Comparison of ENCODE assay signal across 9 cellular contexts in genomic region chr1:52659356-52659755, GRCh38. TPM values are rescaled to one million over a fixed set of nuclear protein-coding genes. Genes with fewer than 3 reads are reported as not detected.
DNase-seq lines count a peak whose midpoint lies in the region; ATAC-seq lines count a peak whose summit lies in the region.
"Had no signal": no experiment of that assay in that cellular context is flagged by ENCODE, and none has a peak within 500 bp of the region (broad histone marks: within the 10 kb centered on the region; RNA-seq: fewer than 3 reads in every experiment).

No MANE protein-coding gene starts in this region.

- POLR2A ChIA-PET in activated CD4-positive, alpha-beta T cell treated with anti-CD3 and anti-CD28 coated beads, Interleukin-2, amount 10 ng/mL, durations not matched to agents 7 days and 5 days (lab: Charles Lee): interaction anchor here (0.5 to 1.2 kb wide), 2 partner anchors 106 to 294 kb away, joined by 3 read pairs; partner anchors contain the start of gene TUT4

- H3K9me3 ChIP-seq in right cardiac atrium (ENCODE audit: control insufficient read depth, low read length): no peaks in the 10 kb centered on the region

- peaks cover 21% of the 10 kb centered on the region for H3K4me1 Mint-ChIP-seq in activated CD4-positive, alpha-beta T cell treated with anti-CD3 and anti-CD28 coated beads, Interleukin-2, amount 10 ng/mL, durations not matched to agents 24 days and 14 days
- peaks cover 22% of the 10 kb centered on the region for H3K4me1 Mint-ChIP-seq in activated CD4-positive, alpha-beta T cell treated with anti-CD3 and anti-CD28 coated beads, Interleukin-2, amount 10 ng/mL, durations not matched to agents 7 days and 5 days
- peaks cover 31% of the 10 kb centered on the region for H3K4me1 Mint-ChIP-seq in activated T-helper 1 cell treated with anti-CD3 and anti-CD28 coated beads, Interleukin-12 subunit alpha, Interleukin-12 subunit beta, Interleukin-2, Interleukin-4 antibody, amounts not matched to agents 30 ng/mL and 10 ng/mL and 1 ng/mL, durations not matched to agents 14 hours and 24 hours and 36 hours (ENCODE audit: low read depth)

- no peak overlapping the region for H3K4me3 ChIP-seq in right cardiac atrium (ENCODE audit: low read length)

- 96% methylated on average over 3 of the region's 3 CpGs for WGBS in right cardiac atrium

- H3K36me3 Mint-ChIP-seq in activated CD4-positive, alpha-beta T cell treated with anti-CD3 and anti-CD28 coated beads, Interleukin-2, amount 10 ng/mL, durations not matched to agents 24 days and 14 days (ENCODE audit: low read depth): peaks cover 5% of the 10 kb centered on the region
- H3K36me3 Mint-ChIP-seq in activated CD4-positive, alpha-beta T cell treated with anti-CD3 and anti-CD28 coated beads, Interleukin-2, amount 10 ng/mL, durations not matched to agents 7 days and 5 days (ENCODE audit: low read depth): peaks cover 6% of the 10 kb centered on the region
- peaks cover 14% of the 10 kb centered on the region for H3K36me3 Mint-ChIP-seq in activated T-helper 1 cell treated with anti-CD3 and anti-CD28 coated beads, Interleukin-12 subunit alpha, Interleukin-12 subunit beta, Interleukin-2, Interleukin-4 antibody, amounts not matched to agents 30 ng/mL and 10 ng/mL and 1 ng/mL, durations not matched to agents 14 hours and 24 hours and 36 hours (ENCODE audit: low read depth)

- H3K27ac Mint-ChIP-seq in activated CD4-positive, alpha-beta T cell treated with anti-CD3 and anti-CD28 coated beads, Interleukin-2, amount 10 ng/mL, durations not matched to agents 24 days and 14 days: peak overlapping the region; percentile 88
- H3K27ac Mint-ChIP-seq in activated CD4-positive, alpha-beta T cell treated with anti-CD3 and anti-CD28 coated beads, Interleukin-2, amount 10 ng/mL, durations not matched to agents 7 days and 5 days: no peak overlapping the region
- peak overlapping the region; percentile 90 for H3K27ac Mint-ChIP-seq in activated T-helper 1 cell treated with anti-CD3 and anti-CD28 coated beads, Interleukin-12 subunit alpha, Interleukin-12 subunit beta, Interleukin-2, Interleukin-4 antibody, amounts not matched to agents 30 ng/mL and 10 ng/mL and 1 ng/mL, durations not matched to agents 14 hours and 24 hours and 36 hours
- H3K27ac Mint-ChIP-seq: progenitor cell of endocrine pancreas had no signal

- peaks cover 3% of the 10 kb centered on the region for H3K4me1 ChIP-seq in right cardiac atrium (ENCODE audit: control insufficient read depth, insufficient read depth, low read length)

- CTCF ChIA-PET in activated CD4-positive, alpha-beta T cell treated with anti-CD3 and anti-CD28 coated beads, Interleukin-2, amount 10 ng/mL, durations not matched to agents 7 days and 5 days (lab: Charles Lee): interaction anchor here (0.5 to 3.0 kb wide), 7 partner anchors 9 to 235 kb away, joined by 3 to 12 read pairs (median 5); no protein-coding TSS in a partner anchor

- no peaks in the 10 kb centered on the region for H3K27me3 ChIP-seq in right cardiac atrium (ENCODE audit: control insufficient read depth, insufficient read depth)

- ATAC-seq in HG03103 (IDR thresholded peaks at IDR 0.05; ENCODE audit: low read depth, unreplicated experiment) (peak; percentile 74), right cardiac atrium (no peak)

- H3K9me3 Mint-ChIP-seq in activated CD4-positive, alpha-beta T cell treated with anti-CD3 and anti-CD28 coated beads, Interleukin-2, amount 10 ng/mL, durations not matched to agents 24 days and 14 days: no peaks in the 10 kb centered on the region
- no peaks in the 10 kb centered on the region for H3K9me3 Mint-ChIP-seq in activated CD4-positive, alpha-beta T cell treated with anti-CD3 and anti-CD28 coated beads, Interleukin-2, amount 10 ng/mL, durations not matched to agents 7 days and 5 days
- H3K9me3 Mint-ChIP-seq in activated T-helper 1 cell treated with anti-CD3 and anti-CD28 coated beads, Interleukin-12 subunit alpha, Interleukin-12 subunit beta, Interleukin-2, Interleukin-4 antibody, amounts not matched to agents 30 ng/mL and 10 ng/mL and 1 ng/mL, durations not matched to agents 14 hours and 24 hours and 36 hours: no peaks in the 10 kb centered on the region

- no peaks in the 10 kb centered on the region for H3K27me3 Mint-ChIP-seq in activated CD4-positive, alpha-beta T cell treated with anti-CD3 and anti-CD28 coated beads, Interleukin-2, amount 10 ng/mL, durations not matched to agents 24 days and 14 days
- H3K27me3 Mint-ChIP-seq in activated CD4-positive, alpha-beta T cell treated with anti-CD3 and anti-CD28 coated beads, Interleukin-2, amount 10 ng/mL, durations not matched to agents 7 days and 5 days: no peaks in the 10 kb centered on the region
- H3K27me3 Mint-ChIP-seq in activated T-helper 1 cell treated with anti-CD3 and anti-CD28 coated beads, Interleukin-12 subunit alpha, Interleukin-12 subunit beta, Interleukin-2, Interleukin-4 antibody, amounts not matched to agents 30 ng/mL and 10 ng/mL and 1 ng/mL, durations not matched to agents 14 hours and 24 hours and 36 hours (ENCODE audit: insufficient read depth): no peaks in the 10 kb centered on the region
- H3K27me3 Mint-ChIP-seq: progenitor cell of endocrine pancreas had no signal

- H3K4me3 Mint-ChIP-seq in activated CD4-positive, alpha-beta T cell treated with anti-CD3 and anti-CD28 coated beads, Interleukin-2, amount 10 ng/mL, durations not matched to agents 24 days and 14 days: no peak overlapping the region
- H3K4me3 Mint-ChIP-seq in activated CD4-positive, alpha-beta T cell treated with anti-CD3 and anti-CD28 coated beads, Interleukin-2, amount 10 ng/mL, durations not matched to agents 7 days and 5 days: no peak overlapping the region
- H3K4me3 Mint-ChIP-seq in activated T-helper 1 cell treated with anti-CD3 and anti-CD28 coated beads, Interleukin-12 subunit alpha, Interleukin-12 subunit beta, Interleukin-2, Interleukin-4 antibody, amounts not matched to agents 30 ng/mL and 10 ng/mL and 1 ng/mL, durations not matched to agents 14 hours and 24 hours and 36 hours: peak overlapping the region; percentile 29

- DNase-seq in activated CD4-positive, alpha-beta T cell treated with anti-CD3 and anti-CD28 coated beads, Interleukin-2, amount 10 ng/mL, durations not matched to agents 24 days and 14 days: peak; percentile 74
- no peak for DNase-seq in activated CD4-positive, alpha-beta T cell treated with anti-CD3 and anti-CD28 coated beads, Interleukin-2, amount 10 ng/mL, durations not matched to agents 7 days and 5 days
- peak; percentile 20 for DNase-seq in activated T-helper 1 cell treated with anti-CD3 and anti-CD28 coated beads, Interleukin-12 subunit alpha, Interleukin-12 subunit beta, Interleukin-2, Interleukin-4 antibody, amounts not matched to agents 30 ng/mL and 10 ng/mL and 1 ng/mL, durations not matched to agents 14 hours and 24 hours and 36 hours (ENCODE audit: low spot score)
- DNase-seq in stimulated activated CD4-positive, alpha-beta T cell treated with anti-CD3 and anti-CD28 coated beads, Interleukin-2, amount 100 ng/mL, for 24 hours: peak; percentile 21 to 40
- DNase-seq in DMS79 treated with DMSO at 0.1 percent for 48 hours (lab: John Stamatoyannopoulos, UW): no peak
- DNase-seq in anterior cingulate cortex (lab: John Stamatoyannopoulos, UW): no peak
- no peak for DNase-seq in right cardiac atrium

- H3K27ac ChIP-seq in right cardiac atrium (ENCODE audit: low read length): no peak overlapping the region

- intact Hi-C loops in activated CD4-positive, alpha-beta T cell treated with anti-CD3 and anti-CD28 coated beads, Interleukin-2, amount 10 ng/mL, durations not matched to agents 24 days and 14 days (cut with micrococcal nuclease): loop anchor here (1.0 kb wide), 2 partner anchors 22 to 27 kb away; no protein-coding TSS in a partner anchor
- intact Hi-C loops in activated T-helper 1 cell treated with anti-CD3 and anti-CD28 coated beads, Interleukin-12 subunit alpha, Interleukin-12 subunit beta, Interleukin-2, Interleukin-4 antibody, amounts not matched to agents 30 ng/mL and 10 ng/mL and 1 ng/mL, durations not matched to agents 14 hours and 24 hours and 36 hours (cut with micrococcal nuclease): loop anchor here (1.0 to 2.0 kb wide), 5 partner anchors 22 to 107 kb away; partner anchors contain the start of genes GPX7 and SHISAL2A
- intact Hi-C loops in right cardiac atrium (cut with DNase I): no loop called here

RNA-seq across cellular contexts. Expression of gene SHISAL2A, which starts 26.4 kb away (rescaled TPM):
- 4.8 and 5.0 TPM in 2 replicates for total RNA-seq in activated CD4-positive, alpha-beta T cell treated with anti-CD3 and anti-CD28 coated beads, Interleukin-2, amount 10 ng/mL, durations not matched to agents 24 days and 14 days
- 1 to 10 TPM; 8.2 TPM for total RNA-seq in activated CD4-positive, alpha-beta T cell treated with anti-CD3 and anti-CD28 coated beads, Interleukin-2, amount 10 ng/mL, durations not matched to agents 7 days and 5 days
- total RNA-seq in activated T-helper 1 cell treated with anti-CD3 and anti-CD28 coated beads, Interleukin-12 subunit alpha, Interleukin-12 subunit beta, Interleukin-2, Interleukin-4 antibody, amounts not matched to agents 30 ng/mL and 10 ng/mL and 1 ng/mL, durations not matched to agents 14 hours and 24 hours and 36 hours: 5.7 and 6.0 TPM in 2 replicates
- total RNA-seq in right cardiac atrium: not detected
- polyA plus RNA-seq in right cardiac atrium: not detected

RNA-seq across cellular contexts. Expression of gene COA7, which starts 38.8 kb away (rescaled TPM):
- 37.8 and 40.2 TPM in 2 replicates for total RNA-seq in activated CD4-positive, alpha-beta T cell treated with anti-CD3 and anti-CD28 coated beads, Interleukin-2, amount 10 ng/mL, durations not matched to agents 24 days and 14 days
- total RNA-seq in activated CD4-positive, alpha-beta T cell treated with anti-CD3 and anti-CD28 coated beads, Interleukin-2, amount 10 ng/mL, durations not matched to agents 7 days and 5 days: 10 to 100 TPM; 10.8 to 14.6 TPM
- total RNA-seq in activated T-helper 1 cell treated with anti-CD3 and anti-CD28 coated beads, Interleukin-12 subunit alpha, Interleukin-12 subunit beta, Interleukin-2, Interleukin-4 antibody, amounts not matched to agents 30 ng/mL and 10 ng/mL and 1 ng/mL, durations not matched to agents 14 hours and 24 hours and 36 hours: 37.6 and 39.9 TPM in 2 replicates
- 10 to 100 TPM; 14.9 to 16.4 (median 15.5) TPM for total RNA-seq in right cardiac atrium
- polyA plus RNA-seq in right cardiac atrium: 6.5 TPM

RNA-seq across cellular contexts. Expression of gene GPX7, which starts 57.2 kb away (rescaled TPM):
- total RNA-seq in activated CD4-positive, alpha-beta T cell treated with anti-CD3 and anti-CD28 coated beads, Interleukin-2, amount 10 ng/mL, durations not matched to agents 24 days and 14 days: 28.0 and 29.4 TPM in 2 replicates
- 10 to 100 TPM; 20.3 to 22.8 TPM for total RNA-seq in activated CD4-positive, alpha-beta T cell treated with anti-CD3 and anti-CD28 coated beads, Interleukin-2, amount 10 ng/mL, durations not matched to agents 7 days and 5 days
- total RNA-seq in activated T-helper 1 cell treated with anti-CD3 and anti-CD28 coated beads, Interleukin-12 subunit alpha, Interleukin-12 subunit beta, Interleukin-2, Interleukin-4 antibody, amounts not matched to agents 30 ng/mL and 10 ng/mL and 1 ng/mL, durations not matched to agents 14 hours and 24 hours and 36 hours: 32.7 and 32.8 TPM in 2 replicates
- 10 to 100 TPM in 2 of 4 donors, 1 to 10 TPM in 2; 9.4 to 13.9 (median 10.8) TPM for total RNA-seq in right cardiac atrium
- 13.6 TPM for polyA plus RNA-seq in right cardiac atrium

Comparison
In these comparisons a context has a peak if more than half of its experiments do, and no peak if none do; other contexts are left out.
1. DNase-seq: peak in activated CD4-positive, alpha-beta T cell treated with anti-CD3 and anti-CD28 coated beads, Interleukin-2, amount 10 ng/mL, durations not matched to agents 24 days and 14 days (single experiment), activated T-helper 1 cell treated with anti-CD3 and anti-CD28 coated beads, Interleukin-12 subunit alpha, Interleukin-12 subunit beta, Interleukin-2, Interleukin-4 antibody, amounts not matched to agents 30 ng/mL and 10 ng/mL and 1 ng/mL, durations not matched to agents 14 hours and 24 hours and 36 hours (single experiment) and stimulated activated CD4-positive, alpha-beta T cell treated with anti-CD3 and anti-CD28 coated beads, Interleukin-2, amount 100 ng/mL, for 24 hours (2 of 2); none in activated CD4-positive, alpha-beta T cell treated with anti-CD3 and anti-CD28 coated beads, Interleukin-2, amount 10 ng/mL, durations not matched to agents 7 days and 5 days (single experiment), DMS79 treated with DMSO at 0.1 percent for 48 hours (single experiment), anterior cingulate cortex (0 of 58) and right cardiac atrium (0 of 3).
2. intact Hi-C loops: an anchor here in activated CD4-positive, alpha-beta T cell treated with anti-CD3 and anti-CD28 coated beads, Interleukin-2, amount 10 ng/mL, durations not matched to agents 24 days and 14 days (1.0 kb wide) and activated T-helper 1 cell treated with anti-CD3 and anti-CD28 coated beads, Interleukin-12 subunit alpha, Interleukin-12 subunit beta, Interleukin-2, Interleukin-4 antibody, amounts not matched to agents 30 ng/mL and 10 ng/mL and 1 ng/mL, durations not matched to agents 14 hours and 24 hours and 36 hours (1.0 to 2.0 kb wide); none called in right cardiac atrium.